19 cellular contexts compared by ENCODE assay signal in genomic region chr22:37776639-37777005, GRCh38. TPM values are rescaled to one million over a fixed set of nuclear protein-coding genes. Genes with fewer than 3 reads are reported as not detected.
DNase-seq lines count a peak whose midpoint lies in the region; ATAC-seq, FAIRE-seq and TF ChIP-seq lines count a peak whose summit lies in the region.
"Had no signal": no experiment of that assay in that cellular context is flagged by ENCODE, and none has a peak within 500 bp of the region (broad histone marks: within the 10 kb centered on the region; RNA-seq: fewer than 3 reads in every experiment).

No MANE protein-coding gene starts in this region.

- H3K27ac ChIP-seq in left ventricle myocardium inferior (replicated peaks) (peak overlapping the region; percentile 46), heart left ventricle (peak overlapping the region in 1 of 12 donors; percentile 43), mammary epithelial cell (ENCODE audit: insufficient read depth, low read depth, low read length) (peak overlapping the region; percentile 99)
- H3K27ac ChIP-seq: SJCRH30 had no signal

- H3K79me2 ChIP-seq in mammary epithelial cell (ENCODE audit: insufficient read depth, low read length) = no peaks in the 10 kb centered on the region

- H2AFZ ChIP-seq in mammary epithelial cell (ENCODE audit: low read depth, low read length) = peak overlapping the region; percentile 2

- peak overlapping the region; percentile 86 for H3K9ac ChIP-seq in mammary epithelial cell (ENCODE audit: insufficient read depth, low read length)

- no peaks in the 10 kb centered on the region for H4K20me1 ChIP-seq in mammary epithelial cell (ENCODE audit: insufficient read depth, low read length)

- BruUV-seq in mammary epithelial cell (replicated peaks; lab: Mats Ljungman, UMichigan) = TSS peak; percentile 65

- H3K36me3 Mint-ChIP-seq in nephron (ENCODE audit: low read depth) = peaks cover 28% of the 10 kb centered on the region

- no peak for TF ChIP-seq POLR2A in heart left ventricle (IDR thresholded peaks at IDR 0.05)
- TF ChIP-seq POLR2A in H54 (IDR thresholded peaks at IDR 0.05; ENCODE audit: low read depth, low read length) = no peak

- peaks cover 4% of the 10 kb centered on the region for H3K4me1 Mint-ChIP-seq in nephron

- dilution Hi-C loops in mammary epithelial cell (cut with HindIII; ENCODE audit: low sequenced_read_pairs) = no loop called here

- H3K4me3 ChIP-seq in left ventricle myocardium inferior (no peak overlapping the region), heart left ventricle (no peak overlapping the region), mammary epithelial cell (replicated peaks in 1 of 3; ENCODE audit: insufficient read depth in 1 of 3, low read depth in 2 of 3, low read length in 3 of 3) (peak overlapping the region in 1 of 3 experiments; percentile 8)
- H3K4me3 ChIP-seq: lung, SJCRH30 had no signal

- CTCF ChIA-PET in mammary epithelial cell (lab: Charles Lee; ENCODE audit: low non-redundant PET) = interaction anchor here (0.9 kb wide), 1 partner anchor 116 kb away, joined by 9 read pairs; no protein-coding TSS in a partner anchor

- H3K9me3 ChIP-seq in left ventricle myocardium inferior (replicated peaks) (no peaks in the 10 kb centered on the region), heart left ventricle (no peaks in the 10 kb centered on the region), mammary epithelial cell (replicated peaks; ENCODE audit: insufficient read depth, low read length) (no peaks in the 10 kb centered on the region)
- H3K9me3 ChIP-seq: SJCRH30 had no signal

- DNase-seq in left ventricle myocardium inferior = no peak
- DNase-seq in heart left ventricle = no peak
- no peak for DNase-seq in mammary epithelial cell
- no peak for DNase-seq in H54 (ENCODE audit: insufficient read length, low spot score)
- no peak for DNase-seq in RCC 7860 (ENCODE audit: low spot score)
- no peak for DNase-seq in occipital lobe (lab: John Stamatoyannopoulos, UW)
- DNase-seq: activated CD8-positive, alpha-beta T cell treated with anti-CD3 and anti-CD28 coated beads for 36 hours; amniotic stem cell; cortex of kidney; H9 had no signal

- peaks cover 33% of the 10 kb centered on the region for H3K36me3 ChIP-seq in left ventricle myocardium inferior
- peaks cover 0 to 33% (median 31%) of the 10 kb centered on the region in 9 donors for H3K36me3 ChIP-seq in heart left ventricle
- peaks cover 4% of the 10 kb centered on the region for H3K36me3 ChIP-seq in mammary epithelial cell (ENCODE audit: insufficient read depth, low read length)
- H3K36me3 ChIP-seq: SJCRH30 had no signal

- H3K27ac Mint-ChIP-seq in nephron = peak overlapping the region; percentile 36 to 55 (median 49)
- H3K27ac Mint-ChIP-seq: activated CD8-positive, alpha-beta T cell treated with anti-CD3 and anti-CD28 coated beads for 36 hours had no signal

- peak overlapping the region; percentile 74 for H3K4me2 ChIP-seq in mammary epithelial cell (ENCODE audit: insufficient read depth, low read depth, low read length)

- peaks cover 3% of the 10 kb centered on the region for H3K27me3 Mint-ChIP-seq in nephron (ENCODE audit: low read depth)
- H3K27me3 Mint-ChIP-seq: activated CD8-positive, alpha-beta T cell treated with anti-CD3 and anti-CD28 coated beads for 36 hours; activated T-helper 17 cell treated with anti-CD3 and anti-CD28 coated beads, Interleukin-2, amount 50 U/mL, for 72 hours had no signal

- H3K9me3 Mint-ChIP-seq in nephron = no peaks in the 10 kb centered on the region
- H3K9me3 Mint-ChIP-seq: activated CD8-positive, alpha-beta T cell treated with anti-CD3 and anti-CD28 coated beads for 36 hours; activated T-helper 17 cell treated with anti-CD3 and anti-CD28 coated beads, Interleukin-2, amount 50 U/mL, for 72 hours; H9; stimulated activated effector memory CD8-positive, alpha-beta T cell treated with anti-CD3 and anti-CD28 coated beads, Interleukin-12 subunit alpha, Interleukin-12 subunit beta, amount 100 ng/mL, for 72 hours had no signal

- no peak for TF ChIP-seq CTCF in left ventricle myocardium inferior (IDR thresholded peaks at IDR 0.05; ENCODE audit: borderline replicate concordance)
- no peak for TF ChIP-seq CTCF in heart left ventricle (IDR thresholded peaks at IDR 0.05)
- no peak for TF ChIP-seq CTCF in mammary epithelial cell (conservative IDR thresholded peaks at IDR 0.05 in 1 of 2, IDR thresholded peaks at IDR 0.05 in 1 of 2; ENCODE audit: extremely low read depth in 1 of 2, insufficient read depth in 1 of 2, low read depth in 1 of 2, low read length in 2 of 2)
- no peak for TF ChIP-seq CTCF in nephron (IDR thresholded peaks at IDR 0.05; ENCODE audit: unreplicated experiment in 3 of 3)

- peaks cover 20% of the 10 kb centered on the region for H3K4me1 ChIP-seq in left ventricle myocardium inferior
- H3K4me1 ChIP-seq in heart left ventricle = peaks cover 0 to 11% (median 4%) of the 10 kb centered on the region in 12 donors
- peaks cover 34% of the 10 kb centered on the region for H3K4me1 ChIP-seq in mammary epithelial cell (ENCODE audit: insufficient read depth, low read length)

- in situ Hi-C loops in mammary epithelial cell (cut with MboI; ENCODE audit: low sequenced_read_pairs in 2 of 2) = no loop called here

- H3K4me3 Mint-ChIP-seq in nephron = no peak overlapping the region
- H3K4me3 Mint-ChIP-seq: activated CD8-positive, alpha-beta T cell treated with anti-CD3 and anti-CD28 coated beads for 36 hours; activated T-helper 17 cell treated with anti-CD3 and anti-CD28 coated beads, Interleukin-2, amount 50 U/mL, for 72 hours; H9; stimulated activated effector memory CD8-positive, alpha-beta T cell treated with anti-CD3 and anti-CD28 coated beads, Interleukin-12 subunit alpha, Interleukin-12 subunit beta, amount 100 ng/mL, for 72 hours had no signal

- FAIRE-seq in H54 (lab: Jason Lieb, UNC) (no peak), RCC 7860 (lab: Jason Lieb, UNC) (no peak)

- no peak for ATAC-seq in heart left ventricle
- no peak for ATAC-seq in GM21576 (IDR thresholded peaks at IDR 0.05; ENCODE audit: unreplicated experiment)
- ATAC-seq: activated CD8-positive, alpha-beta T cell treated with anti-CD3 and anti-CD28 coated beads for 36 hours had no signal

- 77 to 89% (median 83%) methylated on average over 10 of the region's 10 CpGs for WGBS in heart left ventricle, 4 donors
- 13% methylated on average over 7 of the region's 10 CpGs for WGBS in mammary epithelial cell (ENCODE audit: low coverage, missing lambda C conversion rate)

- H3K27me3 ChIP-seq in left ventricle myocardium inferior (ENCODE audit: low read depth) (no peaks in the 10 kb centered on the region), heart left ventricle (no peaks in the 10 kb centered on the region), mammary epithelial cell (ENCODE audit: insufficient read depth, low read length) (no peaks in the 10 kb centered on the region)
- H3K27me3 ChIP-seq: SJCRH30 had no signal

- intact Hi-C loops in left ventricle myocardium inferior (cut with micrococcal nuclease) = no loop called here
- intact Hi-C loops in heart left ventricle (cut with DNase I) = no loop called here
- intact Hi-C loops in mammary epithelial cell (cut with micrococcal nuclease) = loop anchor here (1.0 to 5.0 kb wide), 4 partner anchors 24 to 234 kb away; partner anchors contain the start of gene GCAT

RNA-seq across cellular contexts. Expression of gene GCAT, which starts 31.1 kb away (rescaled TPM):
- total RNA-seq in left ventricle myocardium inferior (42.7 TPM), heart left ventricle (10 to 100 TPM; 25.2 to 83.6 (median 39.7) TPM), mammary epithelial cell (10 to 100 TPM; 17.3 to 22.4 TPM), occipital lobe (8.3 TPM)
- polyA plus RNA-seq in heart left ventricle (10 to 100 TPM; 26.7 to 53.4 TPM), mammary epithelial cell (13.6 TPM)
- 6.3 TPM for polyA minus RNA-seq in mammary epithelial cell

RNA-seq across cellular contexts. Expression of gene GALR3, which starts 46.6 kb away (rescaled TPM):
- total RNA-seq in left ventricle myocardium inferior (not detected), heart left ventricle (not detected), mammary epithelial cell (not detected), occipital lobe (not detected)
- polyA plus RNA-seq in heart left ventricle (not detected), mammary epithelial cell (not detected)
- not detected for polyA minus RNA-seq in mammary epithelial cell
- total RNA-seq: A172; activated CD8-positive, alpha-beta T cell treated with anti-CD3 and anti-CD28 coated beads for 36 hours; activated T-helper 17 cell treated with anti-CD3 and anti-CD28 coated beads, Interleukin-2, amount 50 U/mL, for 72 hours; G401; HT1080; lung; SJCRH30 had no signal
- polyA plus RNA-seq: lung had no signal
